Comparison of ENCODE assay signal across 9 cellular contexts in the genomic region with DNA sequence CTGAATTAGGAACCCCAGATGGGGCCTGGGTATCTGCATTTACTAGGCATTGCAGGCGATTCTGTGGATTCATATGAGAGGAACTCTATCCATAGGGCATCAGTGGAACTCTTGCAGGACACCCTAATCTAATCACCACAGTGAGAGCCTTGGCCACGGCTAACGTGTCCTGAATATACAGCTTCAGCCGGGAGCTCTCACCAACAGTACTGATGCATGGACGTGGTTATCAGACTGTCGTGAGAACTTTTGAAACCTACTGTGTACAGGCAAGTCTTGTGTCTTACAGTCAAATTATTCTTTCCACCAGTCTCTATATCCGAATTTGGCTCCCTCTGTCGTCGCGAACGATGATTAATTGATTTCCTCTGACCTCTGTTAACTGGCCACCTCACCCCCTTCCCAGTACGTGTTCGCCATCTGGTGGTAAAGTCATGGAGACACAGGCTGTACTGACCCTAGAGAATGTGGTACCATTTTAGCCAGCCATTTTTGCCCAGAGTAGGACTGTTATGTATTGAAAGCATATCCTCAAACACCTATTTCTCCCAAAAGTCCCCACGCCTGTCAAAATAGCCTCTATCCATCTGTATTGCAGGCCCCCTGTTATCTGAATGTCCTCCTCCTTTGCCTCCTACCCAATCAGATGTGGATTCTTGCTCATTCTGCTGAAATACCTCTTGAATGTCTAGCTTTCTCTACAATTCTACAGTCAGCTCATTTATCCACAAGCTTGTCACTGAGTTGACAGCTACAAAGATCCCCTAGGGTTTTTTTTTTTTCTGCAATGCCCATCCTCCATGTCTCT. TPM values are rescaled to one million over a fixed set of nuclear protein-coding genes. Genes with fewer than 3 reads are reported as not detected.
A peak's percentile ranks its signal among the peaks of the same experiment; 100 is the strongest.
DNase-seq lines count a peak whose midpoint lies in the region; ATAC-seq and TF ChIP-seq lines count a peak whose summit lies in the region.
"Had no signal": no experiment of that assay in that cellular context is flagged by ENCODE, and none has a peak within 500 bp of the region (broad histone marks: within the 10 kb centered on the region; RNA-seq: fewer than 3 reads in every experiment).

No MANE protein-coding gene starts in this region.

- H3K9me3 Mint-ChIP-seq in activated CD4-positive, alpha-beta memory T cell treated with anti-CD3 and anti-CD28 coated beads, Interleukin-2, amount 10 ng/mL, durations not matched to agents 7 days and 5 days, result no peaks in the 10 kb centered on the region
- no peaks in the 10 kb centered on the region for H3K9me3 Mint-ChIP-seq in osteocyte (ENCODE audit: unreplicated experiment)

- POLR2A ChIA-PET in activated CD4-positive, alpha-beta memory T cell treated with anti-CD3 and anti-CD28 coated beads, Interleukin-2, amount 10 ng/mL, durations not matched to agents 7 days and 5 days (lab: Charles Lee), result no interaction called here

- H3K27ac Mint-ChIP-seq in activated CD4-positive, alpha-beta memory T cell treated with anti-CD3 and anti-CD28 coated beads, Interleukin-2, amount 10 ng/mL, durations not matched to agents 7 days and 5 days, result no peak overlapping the region
- no peak overlapping the region for H3K27ac Mint-ChIP-seq in osteocyte (ENCODE audit: unreplicated experiment)

- no peaks in the 10 kb centered on the region for H3K4me1 Mint-ChIP-seq in activated CD4-positive, alpha-beta memory T cell treated with anti-CD3 and anti-CD28 coated beads, Interleukin-2, amount 10 ng/mL, durations not matched to agents 7 days and 5 days
- peaks cover 4% of the 10 kb centered on the region for H3K4me1 Mint-ChIP-seq in osteocyte (ENCODE audit: unreplicated experiment)

- no peak overlapping the region for H3K4me3 Mint-ChIP-seq in activated CD4-positive, alpha-beta memory T cell treated with anti-CD3 and anti-CD28 coated beads, Interleukin-2, amount 10 ng/mL, durations not matched to agents 7 days and 5 days
- no peak overlapping the region for H3K4me3 Mint-ChIP-seq in osteocyte (ENCODE audit: unreplicated experiment)

- DNase-seq in CD1c-positive myeloid dendritic cell (ENCODE audit: extremely low spot score) (peak; percentile 80), NCI-H2171 (lab: John Stamatoyannopoulos, UW) (peak; percentile 4), globus pallidus (ENCODE audit: low spot score) (peak; percentile 92), osteocyte (ENCODE audit: extremely low spot score, unreplicated experiment) (no peak)
- peak; percentile 34 for DNase-seq in activated CD4-positive, alpha-beta memory T cell treated with anti-CD3 and anti-CD28 coated beads, Interleukin-2, amount 10 ng/mL, durations not matched to agents 7 days and 5 days

- TF ChIP-seq CTCF in osteocyte (IDR thresholded peaks at IDR 0.05), result peak; percentile 90

- H3K36me3 Mint-ChIP-seq in activated CD4-positive, alpha-beta memory T cell treated with anti-CD3 and anti-CD28 coated beads, Interleukin-2, amount 10 ng/mL, durations not matched to agents 7 days and 5 days (ENCODE audit: low read depth), result no peaks in the 10 kb centered on the region
- no peaks in the 10 kb centered on the region for H3K36me3 Mint-ChIP-seq in osteocyte (ENCODE audit: unreplicated experiment)

- ATAC-seq in GM18519 (IDR thresholded peaks at IDR 0.05; ENCODE audit: low FRiP score, unreplicated experiment) (peak; percentile 41), HG03064 (IDR thresholded peaks at IDR 0.05; ENCODE audit: low read depth, unreplicated experiment) (peak; percentile 77), HG02970 (IDR thresholded peaks at IDR 0.05; ENCODE audit: low FRiP score, unreplicated experiment) (no peak)

- CTCF ChIA-PET in activated CD4-positive, alpha-beta memory T cell treated with anti-CD3 and anti-CD28 coated beads, Interleukin-2, amount 10 ng/mL, durations not matched to agents 7 days and 5 days (lab: Charles Lee), result interaction anchor here (0.6 to 4.5 kb wide), 8 partner anchors 10 to 218 kb away, joined by 3 to 40 read pairs (median 4); no protein-coding TSS in a partner anchor

- H3K27me3 Mint-ChIP-seq in activated CD4-positive, alpha-beta memory T cell treated with anti-CD3 and anti-CD28 coated beads, Interleukin-2, amount 10 ng/mL, durations not matched to agents 7 days and 5 days, result peaks cover 5% of the 10 kb centered on the region
- H3K27me3 Mint-ChIP-seq in osteocyte (ENCODE audit: unreplicated experiment), result peaks cover 23% of the 10 kb centered on the region

RNA-seq across cellular contexts. Expression of a gene that starts 39.7 kb away (rescaled TPM):
- total RNA-seq in activated CD4-positive, alpha-beta memory T cell treated with anti-CD3 and anti-CD28 coated beads, Interleukin-2, amount 10 ng/mL, durations not matched to agents 7 days and 5 days, result not detected
- total RNA-seq in osteocyte, result not detected in 2 replicates
- total RNA-seq: activated CD8-positive, alpha-beta memory T cell treated with anti-CD3 and anti-CD28 coated beads for 36 hours had no signal

RNA-seq across cellular contexts. Expression of a gene that starts 42.8 kb away (rescaled TPM):
- not detected for total RNA-seq in activated CD4-positive, alpha-beta memory T cell treated with anti-CD3 and anti-CD28 coated beads, Interleukin-2, amount 10 ng/mL, durations not matched to agents 7 days and 5 days
- not detected in 2 replicates for total RNA-seq in osteocyte
- total RNA-seq: activated CD8-positive, alpha-beta memory T cell treated with anti-CD3 and anti-CD28 coated beads for 36 hours had no signal
